17 cellular contexts compared by ENCODE assay signal in genomic region chr1:51559501-51559900, GRCh38. TPM values are rescaled to one million over a fixed set of nuclear protein-coding genes. Genes with fewer than 3 reads are reported as not detected.
DNase-seq lines count a peak whose midpoint lies in the region; ATAC-seq and TF ChIP-seq lines count a peak whose summit lies in the region.
"Had no signal": no experiment of that assay in that cellular context is flagged by ENCODE, and none has a peak within 500 bp of the region (broad histone marks: within the 10 kb centered on the region; RNA-seq: fewer than 3 reads in every experiment).

No MANE protein-coding gene starts in this region.

- ATAC-seq in SK-N-SH treated with all-trans-retinoic acid at 6 μM for 48 hours, result peak; percentile 35
- no peak for ATAC-seq in Right ventricle myocardium superior (ENCODE audit: poor library complexity)
- ATAC-seq in lower lobe of right lung, result no peak
- ATAC-seq: CD8-positive, alpha-beta T cell had no signal

- H3K27me3 ChIP-seq in breast epithelium (no peaks in the 10 kb centered on the region), lower lobe of right lung (ENCODE audit: low read depth) (no peaks in the 10 kb centered on the region)

- H3K9me3 Mint-ChIP-seq in MCF 10A (ENCODE audit: unreplicated experiment) (no peaks in the 10 kb centered on the region), type B pancreatic cell (no peaks in the 10 kb centered on the region)
- H3K9me3 Mint-ChIP-seq: CD8-positive, alpha-beta T cell had no signal

- DNase-seq in MCF 10A (ENCODE audit: unreplicated experiment), result no peak
- DNase-seq in breast epithelium (ENCODE audit: low spot score in 2 of 2), result no peak
- no peak for DNase-seq in type B pancreatic cell (ENCODE audit: extremely low spot score, unreplicated experiment)
- no peak for DNase-seq in Right ventricle myocardium superior
- DNase-seq in occipital lobe (lab: John Stamatoyannopoulos, UW), result no peak
- DNase-seq in lower lobe of right lung, result no peak
- DNase-seq: CD8-positive, alpha-beta T cell; DND-41; IMR-90; Kasumi-1; NCI-H1105; NCI-H1694; NCI-H345; NCI-H526 had no signal

- no peak for TF ChIP-seq POLR2A in breast epithelium (IDR thresholded peaks at IDR 0.05)

- POLR2A ChIA-PET in MCF 10A (lab: Yijun Ruan, JAX), result no interaction called here

- CTCF ChIA-PET in MCF 10A (lab: Yijun Ruan, JAX), result no interaction called here

- peaks cover 17% of the 10 kb centered on the region for H3K4me1 Mint-ChIP-seq in MCF 10A (ENCODE audit: insufficient read depth, unreplicated experiment)
- peaks cover 13% of the 10 kb centered on the region for H3K4me1 Mint-ChIP-seq in type B pancreatic cell (ENCODE audit: unreplicated experiment)

- no peaks in the 10 kb centered on the region for H3K36me3 ChIP-seq in breast epithelium
- H3K36me3 ChIP-seq in mesodermal cell (ENCODE audit: control insufficient read depth, insufficient read depth, low read length), result no peaks in the 10 kb centered on the region
- H3K36me3 ChIP-seq in lower lobe of right lung, result no peaks in the 10 kb centered on the region

- H3K4me1 ChIP-seq in breast epithelium (no peaks in the 10 kb centered on the region), mesodermal cell (ENCODE audit: control insufficient read depth, insufficient read depth, low read length, poor library complexity, severe bottlenecking) (peaks cover 21% of the 10 kb centered on the region), lower lobe of right lung (peaks cover 5% of the 10 kb centered on the region)

- TF ChIP-seq CTCF in MCF 10A (IDR thresholded peaks at IDR 0.05; ENCODE audit: unreplicated experiment) (no peak), breast epithelium (IDR thresholded peaks at IDR 0.05) (no peak), type B pancreatic cell (conservative IDR thresholded peaks at IDR 0.05) (no peak), lower lobe of right lung (IDR thresholded peaks at IDR 0.05) (no peak)

- intact Hi-C loops in MCF 10A (cut with micrococcal nuclease), result no loop called here
- intact Hi-C loops in breast epithelium (cut with DNase I; ENCODE audit: low total_unique reads), result no loop called here
- intact Hi-C loops in Right ventricle myocardium superior (cut with DNase I), result no loop called here
- intact Hi-C loops in lower lobe of right lung (cut with DNase I), result no loop called here

- H3K27me3 Mint-ChIP-seq in MCF 10A (ENCODE audit: insufficient read depth, unreplicated experiment) (no peaks in the 10 kb centered on the region), type B pancreatic cell (no peaks in the 10 kb centered on the region)

- H3K4me3 Mint-ChIP-seq in MCF 10A (ENCODE audit: unreplicated experiment) (no peak overlapping the region), type B pancreatic cell (peak overlapping the region; percentile 20)
- H3K4me3 Mint-ChIP-seq: CD8-positive, alpha-beta T cell had no signal

- no peaks in the 10 kb centered on the region for H3K9me3 ChIP-seq in breast epithelium
- H3K9me3 ChIP-seq in mesodermal cell (ENCODE audit: control insufficient read depth, low read length), result no peaks in the 10 kb centered on the region
- H3K9me3 ChIP-seq in lower lobe of right lung, result no peaks in the 10 kb centered on the region

- BruUV-seq in MCF 10A (replicated peaks; lab: Mats Ljungman, UMichigan), result no TSS peak

- H3K27ac ChIP-seq in breast epithelium (no peak overlapping the region), mesodermal cell (ENCODE audit: low read depth, low read length, severe bottlenecking) (peak overlapping the region; percentile 76), lower lobe of right lung (no peak overlapping the region)
- H3K27ac ChIP-seq: 22Rv1 had no signal

- H3K36me3 Mint-ChIP-seq in MCF 10A (ENCODE audit: insufficient read depth, unreplicated experiment), result no peaks in the 10 kb centered on the region
- H3K36me3 Mint-ChIP-seq in type B pancreatic cell, result no peaks in the 10 kb centered on the region
- H3K36me3 Mint-ChIP-seq: CD8-positive, alpha-beta T cell had no signal

- H3K4me3 ChIP-seq in breast epithelium (no peak overlapping the region), mesodermal cell (ENCODE audit: extremely low read depth, insufficient read depth, low read length, poor library complexity, severe bottlenecking) (no peak overlapping the region), lower lobe of right lung (no peak overlapping the region)

- H3K27ac Mint-ChIP-seq in MCF 10A (ENCODE audit: low read depth, unreplicated experiment) (peak overlapping the region; percentile 61), type B pancreatic cell (peak overlapping the region; percentile 29)
- H3K27ac Mint-ChIP-seq: CD8-positive, alpha-beta T cell had no signal

TF ChIP-seq in SK-N-SH treated with all-trans-retinoic acid at 6 μM for 48 hours, 23 proteins besides CTCF, POLR2A, EP300 and RAD21:
- TF ChIP-seq ZFP30 (CRISPR knock-in tag; IDR thresholded peaks at IDR 0.05) (no peak), TOX (CRISPR knock-in tag; IDR thresholded peaks at IDR 0.05; ENCODE audit: borderline replicate concordance) (no peak), ISL1 (CRISPR knock-in tag; IDR thresholded peaks at IDR 0.05) (peak; percentile 84), TCF4 (CRISPR knock-in tag; IDR thresholded peaks at IDR 0.05; ENCODE audit: borderline replicate concordance) (peak; percentile 61)
- TF ChIP-seq, protein P1, sequence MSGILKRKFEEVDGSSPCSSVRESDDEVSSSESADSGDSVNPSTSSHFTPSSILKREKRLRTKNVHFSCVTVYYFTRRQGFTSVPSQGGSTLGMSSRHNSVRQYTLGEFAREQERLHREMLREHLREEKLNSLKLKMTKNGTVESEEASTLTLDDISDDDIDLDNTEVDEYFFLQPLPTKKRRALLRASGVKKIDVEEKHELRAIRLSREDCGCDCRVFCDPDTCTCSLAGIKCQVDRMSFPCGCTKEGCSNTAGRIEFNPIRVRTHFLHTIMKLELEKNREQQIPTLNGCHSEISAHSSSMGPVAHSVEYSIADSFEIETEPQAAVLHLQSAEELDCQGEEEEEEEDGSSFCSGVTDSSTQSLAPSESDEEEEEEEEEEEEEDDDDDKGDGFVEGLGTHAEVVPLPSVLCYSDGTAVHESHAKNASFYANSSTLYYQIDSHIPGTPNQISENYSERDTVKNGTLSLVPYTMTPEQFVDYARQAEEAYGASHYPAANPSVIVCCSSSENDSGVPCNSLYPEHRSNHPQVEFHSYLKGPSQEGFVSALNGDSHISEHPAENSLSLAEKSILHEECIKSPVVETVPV (CRISPR knock-in tag; IDR thresholded peaks at IDR 0.05), result no peak
- TF ChIP-seq, protein P2, sequence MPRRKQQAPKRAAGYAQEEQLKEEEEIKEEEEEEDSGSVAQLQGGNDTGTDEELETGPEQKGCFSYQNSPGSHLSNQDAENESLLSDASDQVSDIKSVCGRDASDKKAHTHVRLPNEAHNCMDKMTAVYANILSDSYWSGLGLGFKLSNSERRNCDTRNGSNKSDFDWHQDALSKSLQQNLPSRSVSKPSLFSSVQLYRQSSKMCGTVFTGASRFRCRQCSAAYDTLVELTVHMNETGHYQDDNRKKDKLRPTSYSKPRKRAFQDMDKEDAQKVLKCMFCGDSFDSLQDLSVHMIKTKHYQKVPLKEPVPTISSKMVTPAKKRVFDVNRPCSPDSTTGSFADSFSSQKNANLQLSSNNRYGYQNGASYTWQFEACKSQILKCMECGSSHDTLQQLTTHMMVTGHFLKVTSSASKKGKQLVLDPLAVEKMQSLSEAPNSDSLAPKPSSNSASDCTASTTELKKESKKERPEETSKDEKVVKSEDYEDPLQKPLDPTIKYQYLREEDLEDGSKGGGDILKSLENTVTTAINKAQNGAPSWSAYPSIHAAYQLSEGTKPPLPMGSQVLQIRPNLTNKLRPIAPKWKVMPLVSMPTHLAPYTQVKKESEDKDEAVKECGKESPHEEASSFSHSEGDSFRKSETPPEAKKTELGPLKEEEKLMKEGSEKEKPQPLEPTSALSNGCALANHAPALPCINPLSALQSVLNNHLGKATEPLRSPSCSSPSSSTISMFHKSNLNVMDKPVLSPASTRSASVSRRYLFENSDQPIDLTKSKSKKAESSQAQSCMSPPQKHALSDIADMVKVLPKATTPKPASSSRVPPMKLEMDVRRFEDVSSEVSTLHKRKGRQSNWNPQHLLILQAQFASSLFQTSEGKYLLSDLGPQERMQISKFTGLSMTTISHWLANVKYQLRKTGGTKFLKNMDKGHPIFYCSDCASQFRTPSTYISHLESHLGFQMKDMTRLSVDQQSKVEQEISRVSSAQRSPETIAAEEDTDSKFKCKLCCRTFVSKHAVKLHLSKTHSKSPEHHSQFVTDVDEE (CRISPR knock-in tag; IDR thresholded peaks at IDR 0.05), result no peak

RNA-seq across cellular contexts. Expression of gene EPS15, which starts 40.4 kb away (rescaled TPM):
- total RNA-seq in MCF 10A (2022), result 48.2 and 48.7 TPM in 2 replicates
- 100 to 1,000 TPM in 2 of 3 donors, 10 to 100 TPM in 1; 83.6 to 144 (median 127) TPM for total RNA-seq in breast epithelium
- 42.7 TPM for polyA plus RNA-seq in mesodermal cell (2013, experiment 1 of 2)
- polyA plus RNA-seq in mesodermal cell (2013, experiment 2 of 2), result 42.2 TPM
- 49.4 and 50.7 TPM in 2 replicates for total RNA-seq in type B pancreatic cell (ENCODE audit: low replicate concordance)
- 72.5 TPM for total RNA-seq in Right ventricle myocardium superior
- 189 TPM for total RNA-seq in occipital lobe
- 90.2 TPM for total RNA-seq in lower lobe of right lung

RNA-seq across cellular contexts. Expression of gene OSBPL9, which starts 57.4 kb away (rescaled TPM):
- 51.7 and 60.4 TPM in 2 replicates for total RNA-seq in MCF 10A (2022)
- total RNA-seq in breast epithelium, result 100 to 1,000 TPM; 107 to 213 (median 136) TPM
- 133 TPM for polyA plus RNA-seq in mesodermal cell (2013, experiment 1 of 2)
- 141 TPM for polyA plus RNA-seq in mesodermal cell (2013, experiment 2 of 2)
- total RNA-seq in type B pancreatic cell (ENCODE audit: low replicate concordance), result 84.9 and 88.3 TPM in 2 replicates
- 41.7 TPM for total RNA-seq in Right ventricle myocardium superior
- total RNA-seq in occipital lobe, result 68.3 TPM
- total RNA-seq in lower lobe of right lung, result 65.4 TPM
